In genomic region chr12:57244306-57244696, GRCh38 we compare ENCODE assay signal across 9 cellular contexts. TPM values are rescaled to one million over a fixed set of nuclear protein-coding genes. Genes with fewer than 3 reads are reported as not detected.
DNase-seq lines count a peak whose midpoint lies in the region; ATAC-seq and TF ChIP-seq lines count a peak whose summit lies in the region.
"Had no signal": no experiment of that assay in that cellular context is flagged by ENCODE, and none has a peak within 500 bp of the region (broad histone marks: within the 10 kb centered on the region; RNA-seq: fewer than 3 reads in every experiment).

No MANE protein-coding gene starts in this region.

- peaks cover 38 to 42% of the 10 kb centered on the region in 2 donors for H3K4me1 Mint-ChIP-seq in natural killer cell treated with Interleukin-12 subunit alpha and Interleukin-12 subunit beta and Interleukin-15 and Interleukin-18, amount 100 ng/mL, for 72 hours (ENCODE audit: low read depth in 2 of 2)
- H3K4me1 Mint-ChIP-seq in natural killer cell = peaks cover 30 to 62% of the 10 kb centered on the region in 2 donors
- H3K4me1 Mint-ChIP-seq in T-cell = peaks cover 43 to 59% (median 50%) of the 10 kb centered on the region in 3 donors
- peaks cover 16% of the 10 kb centered on the region for H3K4me1 Mint-ChIP-seq in glutamatergic neuron (ENCODE audit: low read depth, unreplicated experiment)
- peaks cover 47 to 60% of the 10 kb centered on the region in 2 donors for H3K4me1 Mint-ChIP-seq in stimulated activated naive B cell treated with anti-CD40 and anti-IgM and Interleukin-4, amounts not matched to agents 10 μg/mL and 1 μg/mL and 100 μg/mL, for 72 hours

- no peak for ATAC-seq in natural killer cell treated with Interleukin-12 subunit alpha and Interleukin-12 subunit beta and Interleukin-15 and Interleukin-18, amount 100 ng/mL, for 72 hours
- ATAC-seq in natural killer cell (no peak), T-cell (replicated peaks in 1 of 4) (no peak), GM18520 (IDR thresholded peaks at IDR 0.05; ENCODE audit: unreplicated experiment) (no peak)
- no peak for ATAC-seq in stimulated activated naive B cell treated with anti-CD40 and anti-IgM and Interleukin-4, amounts not matched to agents 10 μg/mL and 1 μg/mL and 100 μg/mL, for 72 hours (replicated peaks)

- intact Hi-C loops in natural killer cell (cut with micrococcal nuclease) = no loop called here

- CTCF ChIA-PET in T-cell (lab: Charles Lee) = interaction anchor here (1.0 to 8.2 kb wide), 3 partner anchors 14 to 38 kb away, joined by 3 to 66 read pairs (median 38); partner anchors contain the start of gene SHMT2 (in 1 of the 2)

- H3K27ac Mint-ChIP-seq in natural killer cell treated with Interleukin-12 subunit alpha and Interleukin-12 subunit beta and Interleukin-15 and Interleukin-18, amount 100 ng/mL, for 72 hours = no peak overlapping the region
- H3K27ac Mint-ChIP-seq in natural killer cell (no peak overlapping the region), T-cell (peak overlapping the region in 1 of 2 donors; percentile 27), glutamatergic neuron (ENCODE audit: unreplicated experiment) (no peak overlapping the region)
- H3K27ac Mint-ChIP-seq in stimulated activated naive B cell treated with anti-CD40 and anti-IgM and Interleukin-4, amounts not matched to agents 10 μg/mL and 1 μg/mL and 100 μg/mL, for 72 hours = peak overlapping the region; percentile 15
- H3K27ac Mint-ChIP-seq: activated naive CD4-positive, alpha-beta T cell treated with anti-CD3 and anti-CD28 coated beads for 36 hours had no signal

- DNase-seq in natural killer cell treated with Interleukin-12 subunit alpha and Interleukin-12 subunit beta and Interleukin-15 and Interleukin-18, amount 100 ng/mL, for 72 hours (ENCODE audit: low spot score) = no peak
- no peak for DNase-seq in natural killer cell
- no peak for DNase-seq in T-cell
- no peak for DNase-seq in glutamatergic neuron
- DNase-seq in stimulated activated naive B cell treated with anti-CD40 and anti-IgM and Interleukin-4, amounts not matched to agents 10 μg/mL and 1 μg/mL and 100 μg/mL, for 72 hours = no peak
- no peak for DNase-seq in germinal center (ENCODE audit: low spot score)
- DNase-seq in COLO829 (ENCODE audit: low spot score) = no peak

- TF ChIP-seq CTCF in natural killer cell (IDR thresholded peaks at IDR 0.05) (no peak), glutamatergic neuron (IDR thresholded peaks at IDR 0.05; ENCODE audit: partially characterized antibody, unreplicated experiment) (no peak)

- H3K4me3 Mint-ChIP-seq in natural killer cell treated with Interleukin-12 subunit alpha and Interleukin-12 subunit beta and Interleukin-15 and Interleukin-18, amount 100 ng/mL, for 72 hours = peak overlapping the region; percentile 73
- no peak overlapping the region for H3K4me3 Mint-ChIP-seq in natural killer cell
- peak overlapping the region in 2 of 3 donors; percentile 29 to 95 for H3K4me3 Mint-ChIP-seq in T-cell
- peak overlapping the region; percentile 66 for H3K4me3 Mint-ChIP-seq in glutamatergic neuron (ENCODE audit: unreplicated experiment)
- peak overlapping the region in 1 of 2 donors; percentile 34 for H3K4me3 Mint-ChIP-seq in stimulated activated naive B cell treated with anti-CD40 and anti-IgM and Interleukin-4, amounts not matched to agents 10 μg/mL and 1 μg/mL and 100 μg/mL, for 72 hours

- no peaks in the 10 kb centered on the region for H3K36me3 Mint-ChIP-seq in natural killer cell treated with Interleukin-12 subunit alpha and Interleukin-12 subunit beta and Interleukin-15 and Interleukin-18, amount 100 ng/mL, for 72 hours
- H3K36me3 Mint-ChIP-seq in natural killer cell = no peaks in the 10 kb centered on the region
- peaks cover 4% of the 10 kb centered on the region for H3K36me3 Mint-ChIP-seq in T-cell
- no peaks in the 10 kb centered on the region for H3K36me3 Mint-ChIP-seq in glutamatergic neuron (ENCODE audit: unreplicated experiment)
- H3K36me3 Mint-ChIP-seq in stimulated activated naive B cell treated with anti-CD40 and anti-IgM and Interleukin-4, amounts not matched to agents 10 μg/mL and 1 μg/mL and 100 μg/mL, for 72 hours = peaks cover 3 to 16% of the 10 kb centered on the region in 2 donors

- POLR2A ChIA-PET in T-cell (lab: Charles Lee) = no interaction called here

- H3K9me3 Mint-ChIP-seq in natural killer cell treated with Interleukin-12 subunit alpha and Interleukin-12 subunit beta and Interleukin-15 and Interleukin-18, amount 100 ng/mL, for 72 hours = no peaks in the 10 kb centered on the region
- H3K9me3 Mint-ChIP-seq in natural killer cell = no peaks in the 10 kb centered on the region
- no peaks in the 10 kb centered on the region for H3K9me3 Mint-ChIP-seq in T-cell
- peaks cover 20% of the 10 kb centered on the region for H3K9me3 Mint-ChIP-seq in glutamatergic neuron (ENCODE audit: unreplicated experiment)
- no peaks in the 10 kb centered on the region for H3K9me3 Mint-ChIP-seq in stimulated activated naive B cell treated with anti-CD40 and anti-IgM and Interleukin-4, amounts not matched to agents 10 μg/mL and 1 μg/mL and 100 μg/mL, for 72 hours
- H3K9me3 Mint-ChIP-seq: activated naive CD4-positive, alpha-beta T cell treated with anti-CD3 and anti-CD28 coated beads for 36 hours had no signal

- peaks cover 30 to 39% of the 10 kb centered on the region in 2 donors for H3K27me3 Mint-ChIP-seq in natural killer cell treated with Interleukin-12 subunit alpha and Interleukin-12 subunit beta and Interleukin-15 and Interleukin-18, amount 100 ng/mL, for 72 hours
- H3K27me3 Mint-ChIP-seq in natural killer cell (ENCODE audit: low read depth in 2 of 2) (peaks cover 37 to 45% of the 10 kb centered on the region in 2 donors), T-cell (peaks cover 16 to 44% of the 10 kb centered on the region in 2 donors), glutamatergic neuron (ENCODE audit: unreplicated experiment) (peaks cover 25% of the 10 kb centered on the region)
- H3K27me3 Mint-ChIP-seq in stimulated activated naive B cell treated with anti-CD40 and anti-IgM and Interleukin-4, amounts not matched to agents 10 μg/mL and 1 μg/mL and 100 μg/mL, for 72 hours = peaks cover 38 to 39% of the 10 kb centered on the region in 2 donors

RNA-seq across cellular contexts. Expression of gene STAC3, which starts 6.7 kb away (rescaled TPM):
- 1 to 10 TPM; 2.5 to 6.1 TPM for total RNA-seq in natural killer cell treated with Interleukin-12 subunit alpha and Interleukin-12 subunit beta and Interleukin-15 and Interleukin-18, amount 100 ng/mL, for 72 hours
- 1 to 10 TPM; 2.4 to 4.1 (median 3.8) TPM for total RNA-seq in natural killer cell
- total RNA-seq in T-cell = 1 to 10 TPM; 1.3 to 4.9 (median 2.9) TPM
- total RNA-seq in glutamatergic neuron (ENCODE audit: unreplicated experiment) = 12.1 TPM

RNA-seq across cellular contexts. Expression of gene SHMT2, which starts 14.8 kb away (rescaled TPM):
- total RNA-seq in natural killer cell treated with Interleukin-12 subunit alpha and Interleukin-12 subunit beta and Interleukin-15 and Interleukin-18, amount 100 ng/mL, for 72 hours = 100 to 1,000 TPM; 262 to 355 TPM
- 10 to 100 TPM; 28.6 to 39.3 (median 34.9) TPM for total RNA-seq in natural killer cell
- 10 to 100 TPM; 31.0 to 80.9 (median 55.6) TPM for total RNA-seq in T-cell
- 165 TPM for total RNA-seq in glutamatergic neuron (ENCODE audit: unreplicated experiment)

RNA-seq across cellular contexts. Expression of gene NXPH4, which starts 27.7 kb away (rescaled TPM):
- under 1 TPM in 1 of 2 donors, not detected in 1; 0.73 TPM for total RNA-seq in natural killer cell treated with Interleukin-12 subunit alpha and Interleukin-12 subunit beta and Interleukin-15 and Interleukin-18, amount 100 ng/mL, for 72 hours
- under 1 TPM in 1 of 3 donors, not detected in 2; 0.82 TPM for total RNA-seq in natural killer cell
- total RNA-seq in T-cell = 1 to 10 TPM in 2 of 5 donors, under 1 TPM in 2, not detected in 1; 0.49 to 4.5 (median 1.0) TPM
- 10.5 TPM for total RNA-seq in glutamatergic neuron (ENCODE audit: unreplicated experiment)
